ENCODE assay signal across 9 cellular contexts in the genomic region with DNA sequence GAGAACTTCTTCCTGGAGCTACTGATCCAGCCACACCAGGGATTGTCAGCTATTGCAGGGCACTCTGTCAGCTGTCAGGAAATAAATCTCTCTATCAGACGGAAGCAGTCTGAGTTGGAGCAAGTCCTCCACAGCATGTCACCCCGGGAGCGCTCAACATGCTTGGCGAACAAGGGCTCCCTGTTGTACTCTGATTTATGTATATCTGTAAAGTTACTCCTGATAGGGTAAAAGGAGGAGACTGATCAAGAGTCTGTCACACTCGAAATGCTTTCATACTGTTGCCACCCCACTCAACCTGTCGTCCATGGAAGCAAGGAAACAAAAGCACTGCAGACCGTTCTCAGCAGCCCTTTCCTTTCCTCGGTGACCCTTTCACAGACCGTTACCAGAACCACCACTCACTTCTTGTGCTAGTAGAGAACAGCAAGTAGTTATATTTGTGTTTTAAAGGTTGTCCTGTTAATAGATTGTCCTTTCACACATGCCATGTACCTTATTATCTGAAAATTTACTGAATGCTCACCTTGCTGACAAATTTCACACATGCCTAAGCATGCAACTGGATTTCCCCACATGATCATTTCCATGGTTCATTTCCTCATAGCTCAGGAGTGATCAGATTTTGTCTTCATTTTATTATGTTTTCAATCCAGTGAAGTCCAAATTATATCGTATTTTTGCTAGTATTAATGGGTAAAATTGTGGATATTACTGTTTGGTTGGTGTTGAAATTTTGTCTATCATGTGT.
A peak's percentile ranks its signal among the peaks of the same experiment; 100 is the strongest.
DNase-seq lines count a peak whose midpoint lies in the region; ATAC-seq and TF ChIP-seq lines count a peak whose summit lies in the region.
"Had no signal": no experiment of that assay in that cellular context is flagged by ENCODE, and none has a peak within 500 bp of the region (broad histone marks: within the 10 kb centered on the region; RNA-seq: fewer than 3 reads in every experiment).

No MANE protein-coding gene starts in this region.

- no peak overlapping the region for H3K27ac ChIP-seq in OCI-LY3 (ENCODE audit: low read length)

- DNase-seq in A172 (ENCODE audit: low spot score) (peak; percentile 5), iPS-NIHi11 (ENCODE audit: low spot score) (peak; percentile 14), RKO (ENCODE audit: low spot score) (no peak), SKM-1 (lab: John Stamatoyannopoulos, UW; ENCODE audit: unreplicated experiment) (no peak)
- no peak for DNase-seq in NK-92 treated with Interleukin-12 subunit alpha and Interleukin-12 subunit beta, amount 100 ng/mL, for 24 hours (lab: John Stamatoyannopoulos, UW)

- no peak overlapping the region for H3K4me3 ChIP-seq in OCI-LY3 (ENCODE audit: low read length)
- H3K4me3 ChIP-seq: K562 had no signal

- no peaks in the 10 kb centered on the region for H4K20me1 ChIP-seq in OCI-LY3 (ENCODE audit: insufficient read depth, low read length)

- no peak overlapping the region for H3K4me2 ChIP-seq in OCI-LY3 (ENCODE audit: low read length)

- H3K9me3 ChIP-seq in OCI-LY3 (ENCODE audit: insufficient read depth, low read length): no peaks in the 10 kb centered on the region

- peak overlapping the region; percentile 17; the same call in 1 of the 2 replicates for H2AFZ ChIP-seq in OCI-LY3 (ENCODE audit: low read depth, low read length)

- no peaks in the 10 kb centered on the region for H3K27me3 ChIP-seq in OCI-LY3 (ENCODE audit: low read depth, low read length)

- no peaks in the 10 kb centered on the region for H3K36me3 ChIP-seq in OCI-LY3 (replicated peaks; ENCODE audit: low read depth, low read length)

- no peaks in the 10 kb centered on the region; the same call in 1 of the 2 replicates for H3K4me1 ChIP-seq in OCI-LY3 (ENCODE audit: low read length)

- no peak for TF ChIP-seq CTCF in OCI-LY3 (IDR thresholded peaks at IDR 0.05; ENCODE audit: low read depth, low read length)

- ATAC-seq in GM19468 (IDR thresholded peaks at IDR 0.05; ENCODE audit: extremely low read depth, unreplicated experiment) (peak; percentile 47), GM19023 (IDR thresholded peaks at IDR 0.05; ENCODE audit: unreplicated experiment) (no peak)
- ATAC-seq: K562 had no signal

- no peak overlapping the region for H3K9ac ChIP-seq in OCI-LY3 (ENCODE audit: low read length)

- no peaks in the 10 kb centered on the region for H3K79me2 ChIP-seq in OCI-LY3 (ENCODE audit: low read length)

Comparison
In these comparisons a context has a peak if more than half of its experiments do, and no peak if none do; other contexts are left out.
1. DNase-seq: peak in A172 (single experiment) and iPS-NIHi11 (single experiment); none in RKO (single experiment), SKM-1 (single experiment) and NK-92 treated with Interleukin-12 subunit alpha and Interleukin-12 subunit beta, amount 100 ng/mL, for 24 hours (single experiment).